Comparison of ENCODE assay signal across 29 cellular contexts in genomic region chr16:50045412-50045811, GRCh38.
"Had no signal": no experiment of that assay in that cellular context is flagged by ENCODE, and none has a peak within 500 bp of the region (broad histone marks: within the 10 kb centered on the region; RNA-seq: fewer than 3 reads in every experiment).

No MANE protein-coding gene starts in this region.

- H3K27ac Mint-ChIP-seq: dendritic cell treated with granulocyte-macrophage colony-stimulating factor and Interleukin-4, amounts not matched to agents 40 ng/mL and 50 ng/mL, for 4 days; effector memory CD8-positive, alpha-beta T cell; endodermal cell had no signal

- H3K9me3 Mint-ChIP-seq: dendritic cell treated with granulocyte-macrophage colony-stimulating factor and Interleukin-4, amounts not matched to agents 40 ng/mL and 50 ng/mL, for 4 days; effector memory CD8-positive, alpha-beta T cell; endodermal cell had no signal

- H3K27me3 ChIP-seq: colonic mucosa, dorsolateral prefrontal cortex, hepatocyte had no signal

- ATAC-seq: effector memory CD8-positive, alpha-beta T cell; esophagus mucosa; foreskin keratinocyte; gastrocnemius medialis; gastroesophageal sphincter; heart left ventricle; heart right ventricle had no signal

- H3K27ac ChIP-seq: colonic mucosa, coronary artery, dorsolateral prefrontal cortex, epithelial cell of prostate, esophagus muscularis mucosa, esophagus squamous epithelium, foreskin keratinocyte, gastrocnemius medialis, gastroesophageal sphincter, heart left ventricle, heart right ventricle, hepatocyte had no signal

- H2AFZ ChIP-seq: hepatocyte had no signal

- H3K36me3 ChIP-seq: colonic mucosa, esophagus muscularis mucosa, esophagus squamous epithelium, gastrocnemius medialis, gastroesophageal sphincter, heart left ventricle, heart right ventricle had no signal

- H3K9me3 ChIP-seq: colonic mucosa, esophagus muscularis mucosa, esophagus squamous epithelium, gastrocnemius medialis, gastroesophageal sphincter, heart left ventricle, heart right ventricle had no signal

- FAIRE-seq: endometrium, endothelial cell of umbilical vein, frontal cortex had no signal

- H3K4me3 Mint-ChIP-seq: dendritic cell treated with granulocyte-macrophage colony-stimulating factor and Interleukin-4, amounts not matched to agents 40 ng/mL and 50 ng/mL, for 4 days; effector memory CD8-positive, alpha-beta T cell; endodermal cell had no signal

- H3K27me3 Mint-ChIP-seq: dendritic cell treated with granulocyte-macrophage colony-stimulating factor and Interleukin-4, amounts not matched to agents 40 ng/mL and 50 ng/mL, for 4 days had no signal

- H3K79me2 ChIP-seq: hepatocyte had no signal

- H3K4me3 ChIP-seq: colonic mucosa, coronary artery, dorsolateral prefrontal cortex, esophagus muscularis mucosa, esophagus squamous epithelium, gastrocnemius medialis, gastroesophageal sphincter, heart left ventricle, heart right ventricle, hepatocyte had no signal

- H3K4me2 ChIP-seq: hepatocyte had no signal

- H3K4me1 ChIP-seq: colonic mucosa, esophagus muscularis mucosa, foreskin keratinocyte, gastrocnemius medialis, gastroesophageal sphincter, heart right ventricle had no signal

- DNase-seq: colonic mucosa; cortex of kidney; dermis blood vessel endothelial cell; dorsolateral prefrontal cortex; effector CD4-positive, alpha-beta T cell; effector CD8-positive, alpha-beta T cell; effector memory CD4-positive, alpha-beta T cell; effector memory CD8-positive, alpha-beta T cell; endodermal cell; erythroblast; esophagus squamous epithelium; foreskin fibroblast; foreskin keratinocyte; foreskin melanocyte; gastrocnemius medialis; glutamatergic neuron; head of caudate nucleus; heart left ventricle; heart right ventricle had no signal
